Comparison of ENCODE assay signal across 9 cellular contexts in the genomic region with DNA sequence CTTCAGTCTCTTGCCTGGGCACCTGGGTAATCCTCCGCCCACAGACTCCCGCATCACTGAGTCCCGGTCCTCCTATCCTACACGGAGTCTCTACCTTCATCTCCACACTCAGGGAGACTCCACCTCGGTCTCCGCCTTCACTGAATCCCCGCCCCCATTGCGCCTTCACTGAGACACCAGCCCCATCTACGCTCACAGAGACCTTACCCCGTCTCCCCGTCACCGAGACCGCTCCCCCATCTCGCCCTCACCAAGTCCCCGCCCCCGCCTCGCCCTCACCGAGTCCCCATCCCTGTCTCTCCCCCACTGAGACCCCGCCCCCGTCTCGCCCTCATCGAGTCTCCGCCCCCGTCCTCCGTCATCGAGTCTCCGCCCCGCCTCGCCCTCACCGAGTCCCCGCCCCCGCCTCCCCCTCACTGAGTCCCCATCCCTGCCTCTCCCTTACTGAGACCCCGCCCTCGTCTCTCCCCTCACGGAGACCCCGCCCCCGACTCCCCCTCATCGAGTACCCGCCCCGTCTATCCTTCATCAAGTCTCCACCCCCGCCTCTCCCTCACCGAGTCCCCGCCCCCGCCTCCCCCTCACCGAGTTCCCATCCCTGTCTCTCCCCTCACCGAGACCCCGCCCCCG. TPM values are rescaled to one million over a fixed set of nuclear protein-coding genes. Genes with fewer than 3 reads are reported as not detected.
DNase-seq lines count a peak whose midpoint lies in the region; ATAC-seq, FAIRE-seq and TF ChIP-seq lines count a peak whose summit lies in the region.
"Had no signal": no experiment of that assay in that cellular context is flagged by ENCODE, and none has a peak within 500 bp of the region (broad histone marks: within the 10 kb centered on the region; RNA-seq: fewer than 3 reads in every experiment).

No MANE protein-coding gene starts in this region.

- no peaks in the 10 kb centered on the region for H3K36me3 ChIP-seq in smooth muscle cell (ENCODE audit: low read depth)

- no peak overlapping the region for H2AFZ ChIP-seq in smooth muscle cell (ENCODE audit: low read depth)

- peak overlapping the region; percentile 97 for H3K27ac Mint-ChIP-seq in central memory CD8-positive, alpha-beta T cell (ENCODE audit: low read depth)

- no peaks in the 10 kb centered on the region for H3K9me3 Mint-ChIP-seq in central memory CD8-positive, alpha-beta T cell

- H3K79me2 ChIP-seq in smooth muscle cell (ENCODE audit: low read depth): no peaks in the 10 kb centered on the region

- H3K27me3 Mint-ChIP-seq in central memory CD8-positive, alpha-beta T cell: no peaks in the 10 kb centered on the region

- H3K27me3 ChIP-seq in smooth muscle cell (ENCODE audit: low read depth): no peaks in the 10 kb centered on the region

- peak overlapping the region; percentile 88 for H3K4me3 ChIP-seq in smooth muscle cell

- DNase-seq in D721Med (ENCODE audit: insufficient read length, low spot score): peak; percentile 63
- DNase-seq in NCI-H345 (lab: John Stamatoyannopoulos, UW): peak; percentile 97
- peak; percentile 87 for DNase-seq in activated CD4-positive, CD25-positive, alpha-beta regulatory T cell treated with anti-CD3 and anti-CD28 coated beads, Interleukin-2, amount 50 U/mL, for 72 hours
- DNase-seq in central memory CD8-positive, alpha-beta T cell (ENCODE audit: low spot score in 2 of 2): peak; percentile 74 to 84
- DNase-seq in iris pigment epithelial cell (ENCODE audit: low read depth): peak; percentile 98
- DNase-seq in smooth muscle cell (lab: John Stamatoyannopoulos, UW; ENCODE audit: unreplicated experiment): peak; percentile 99

- peak overlapping the region; percentile 79 for H3K9ac ChIP-seq in smooth muscle cell (ENCODE audit: low read depth)

- H3K36me3 Mint-ChIP-seq in central memory CD8-positive, alpha-beta T cell (ENCODE audit: insufficient read depth): peaks cover 18% of the 10 kb centered on the region

- H3K4me2 ChIP-seq in smooth muscle cell: peak overlapping the region; percentile 81

- H3K27ac ChIP-seq in smooth muscle cell (ENCODE audit: low read depth): peak overlapping the region; percentile 91

- H3K9me3 ChIP-seq in smooth muscle cell (replicated peaks; ENCODE audit: low read depth): no peaks in the 10 kb centered on the region

- peaks cover 38% of the 10 kb centered on the region for H3F3A ChIP-seq in smooth muscle cell (ENCODE audit: low read depth)

- WGBS in smooth muscle cell (ENCODE audit: low lambda C conversion rate): 6% methylated on average over 14 of the region's 48 CpGs

- TF ChIP-seq CTCF in D721Med (IDR thresholded peaks at IDR 0.05; ENCODE audit: insufficient read depth, missing control alignments): no peak
- no peak for TF ChIP-seq CTCF in smooth muscle cell (IDR thresholded peaks at IDR 0.05; ENCODE audit: borderline replicate concordance, insufficient read depth, poor library complexity, severe bottlenecking)

- peak overlapping the region; percentile 88 for H3K4me3 Mint-ChIP-seq in central memory CD8-positive, alpha-beta T cell

- peaks cover 36% of the 10 kb centered on the region for H3K4me1 Mint-ChIP-seq in central memory CD8-positive, alpha-beta T cell

- peaks cover 13% of the 10 kb centered on the region for H3K4me1 ChIP-seq in smooth muscle cell (ENCODE audit: low read depth)

- no peak for FAIRE-seq in D721Med (lab: Jason Lieb, UNC)
- FAIRE-seq: colon had no signal

- H4K20me1 ChIP-seq in smooth muscle cell (ENCODE audit: low read depth): no peaks in the 10 kb centered on the region

- ATAC-seq in HG02623 (IDR thresholded peaks at IDR 0.05; ENCODE audit: unreplicated experiment) (peak; percentile 28), GM19467 (IDR thresholded peaks at IDR 0.05; ENCODE audit: unreplicated experiment) (no peak)
- ATAC-seq in central memory CD8-positive, alpha-beta T cell (replicated peaks; ENCODE audit: extremely low read depth, poor library complexity, severe bottlenecking): peak; percentile 39

RNA-seq across cellular contexts. Expression of gene ZNF846, which starts 23.1 kb away (rescaled TPM):
- total RNA-seq in smooth muscle cell: 12.3 and 48.6 TPM in 2 replicates
- 17.6 and 19.7 TPM in 2 replicates for polyA plus RNA-seq in smooth muscle cell

RNA-seq across cellular contexts. Expression of gene FBXL12, which starts 27.2 kb away (rescaled TPM):
- total RNA-seq in smooth muscle cell: 38.2 and 41.3 TPM in 2 replicates
- polyA plus RNA-seq in smooth muscle cell: 62.5 and 73.5 TPM in 2 replicates

RNA-seq across cellular contexts. Expression of gene UBL5, which starts 36.1 kb away (rescaled TPM):
- total RNA-seq in smooth muscle cell: 516 and 848 TPM in 2 replicates
- polyA plus RNA-seq in smooth muscle cell: 574 and 631 TPM in 2 replicates

RNA-seq across cellular contexts. Expression of gene PIN1, which starts 43.5 kb away (rescaled TPM):
- total RNA-seq in smooth muscle cell: 68.0 and 73.0 TPM in 2 replicates
- 127 and 149 TPM in 2 replicates for polyA plus RNA-seq in smooth muscle cell
